Comparison of ENCODE assay signal across 16 cellular contexts in the genomic region with DNA sequence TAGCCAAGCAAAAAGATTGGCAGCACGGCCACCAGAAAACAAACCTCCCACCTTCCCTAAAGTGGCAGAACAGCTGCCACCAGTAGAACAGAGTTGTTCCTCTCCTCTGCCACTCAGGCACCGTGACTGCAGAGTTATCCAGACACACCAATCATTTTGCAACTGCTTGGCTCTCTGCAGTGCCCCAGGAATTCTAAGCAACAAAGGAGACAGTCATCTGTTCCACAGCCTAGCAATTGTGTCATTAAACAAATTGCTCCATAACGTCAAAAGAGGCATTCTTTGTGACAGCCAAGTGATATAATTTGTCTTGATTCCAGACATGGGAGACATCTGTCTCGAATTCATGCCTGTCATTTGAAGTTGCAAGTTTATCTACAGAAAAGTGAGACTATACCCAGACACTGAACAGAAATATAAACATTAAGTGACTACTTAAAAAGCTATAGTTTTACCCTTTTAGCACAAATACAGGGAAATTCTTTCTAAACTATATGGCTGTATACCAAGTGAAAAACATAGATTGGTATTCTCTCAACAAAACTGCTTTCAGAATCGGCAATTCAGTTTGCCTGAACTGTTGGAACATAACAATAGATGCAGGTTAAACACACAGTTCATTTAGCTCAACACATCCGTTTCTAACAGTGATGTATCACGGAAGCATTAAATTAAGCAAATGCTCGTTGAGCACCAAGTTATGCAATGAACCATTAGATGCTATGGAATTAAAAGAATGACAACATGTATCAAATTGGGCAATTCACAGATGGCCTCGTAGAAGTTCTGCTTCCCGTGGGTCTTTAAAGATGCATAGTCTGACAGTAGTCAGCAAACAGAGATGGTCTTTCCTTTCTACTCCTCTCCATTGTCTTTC.
DNase-seq lines count a peak whose midpoint lies in the region; TF ChIP-seq lines count a peak whose summit lies in the region.
"Had no signal": no experiment of that assay in that cellular context is flagged by ENCODE, and none has a peak within 500 bp of the region (broad histone marks: within the 10 kb centered on the region; RNA-seq: fewer than 3 reads in every experiment).

No MANE protein-coding gene starts in this region.

- intact Hi-C loops in ascending aorta (cut with DNase I) = no loop called here
- intact Hi-C loops in vagina (cut with DNase I) = no loop called here

- no peak overlapping the region for H3K27ac Mint-ChIP-seq in immature natural killer cell
- H3K27ac Mint-ChIP-seq: stimulated activated naive CD8-positive, alpha-beta T cell treated with anti-CD3 and anti-CD28 coated beads, Interleukin-15, Interleukin-2, amounts not matched to agents 100 ng/mL and 50 ng/mL, for 24 hours had no signal

- H3K4me3 ChIP-seq in SJCRH30 = no peak overlapping the region
- H3K4me3 ChIP-seq in ascending aorta = no peak overlapping the region
- H3K4me3 ChIP-seq in vagina = no peak overlapping the region
- H3K4me3 ChIP-seq: SK-N-MC had no signal

- peak; percentile 8 for DNase-seq in A172 (ENCODE audit: low spot score)
- peak; percentile 80 for DNase-seq in NCI-H1436 (lab: John Stamatoyannopoulos, UW)
- DNase-seq in SJCRH30 = peak; percentile 65 to 74
- peak; percentile 64 for DNase-seq in inferior parietal cortex (ENCODE audit: extremely low spot score)
- DNase-seq in immature natural killer cell = no peak
- no peak for DNase-seq in ascending aorta (ENCODE audit: low spot score in 2 of 2)
- no peak for DNase-seq in vagina (ENCODE audit: extremely low spot score in 2 of 2)
- DNase-seq in activated naive CD4-positive, alpha-beta T cell treated with Interleukin-2 at 50 U/mL for 16 hours = no peak
- DNase-seq: activated CD4-positive, CD25-positive, alpha-beta regulatory T cell; activated T-cell treated with anti-CD3 and anti-CD28 coated beads, Interleukin-2, amount 50 U/mL, for 48 hours; brain microvascular endothelial cell; NCI-H2029; stimulated activated CD4-positive, alpha-beta T cell treated with anti-CD3 and anti-CD28 coated beads, Interleukin-1b, Interleukin-23, amount 100 ng/mL, for 48 hours had no signal

- H3K4me1 ChIP-seq in SJCRH30 = peaks cover 18% of the 10 kb centered on the region
- H3K4me1 ChIP-seq in ascending aorta = no peaks in the 10 kb centered on the region
- H3K4me1 ChIP-seq in vagina = no peaks in the 10 kb centered on the region

- H3K27ac ChIP-seq in SJCRH30 (peak overlapping the region; percentile 61), ascending aorta (no peak overlapping the region), vagina (no peak overlapping the region)
- H3K27ac ChIP-seq: brain microvascular endothelial cell, epithelial cell of prostate, SK-N-MC had no signal

- no peaks in the 10 kb centered on the region for H3K36me3 ChIP-seq in SJCRH30
- no peaks in the 10 kb centered on the region for H3K36me3 ChIP-seq in ascending aorta
- no peaks in the 10 kb centered on the region for H3K36me3 ChIP-seq in vagina
- H3K36me3 ChIP-seq: brain microvascular endothelial cell had no signal

- TF ChIP-seq CTCF in ascending aorta (IDR thresholded peaks at IDR 0.05) (no peak), vagina (IDR thresholded peaks at IDR 0.05) (no peak)

- no peak for TF ChIP-seq POLR2A in vagina (IDR thresholded peaks at IDR 0.05)

- H3K4me3 Mint-ChIP-seq in immature natural killer cell = no peak overlapping the region
- H3K4me3 Mint-ChIP-seq: stimulated activated naive CD8-positive, alpha-beta T cell treated with anti-CD3 and anti-CD28 coated beads, Interleukin-15, Interleukin-2, amounts not matched to agents 100 ng/mL and 50 ng/mL, for 24 hours had no signal

- peaks cover 0 to 6% (median 1%) of the 10 kb centered on the region in 6 donors for H3K9me3 Mint-ChIP-seq in immature natural killer cell
- H3K9me3 Mint-ChIP-seq: stimulated activated naive CD8-positive, alpha-beta T cell treated with anti-CD3 and anti-CD28 coated beads, Interleukin-15, Interleukin-2, amounts not matched to agents 100 ng/mL and 50 ng/mL, for 24 hours had no signal

- H3K4me1 Mint-ChIP-seq in immature natural killer cell = no peaks in the 10 kb centered on the region

- H3K9me3 ChIP-seq in SJCRH30 (replicated peaks) (no peaks in the 10 kb centered on the region), ascending aorta (no peaks in the 10 kb centered on the region), vagina (no peaks in the 10 kb centered on the region)

- H3K27me3 ChIP-seq in SJCRH30 = no peaks in the 10 kb centered on the region
- H3K27me3 ChIP-seq in ascending aorta = no peaks in the 10 kb centered on the region
- H3K27me3 ChIP-seq in vagina = no peaks in the 10 kb centered on the region
- H3K27me3 ChIP-seq: brain microvascular endothelial cell had no signal

- peaks cover 0 to 5% (median 3%) of the 10 kb centered on the region in 3 donors for H3K27me3 Mint-ChIP-seq in immature natural killer cell (ENCODE audit: low read depth in 3 of 3)

- H3K36me3 Mint-ChIP-seq in immature natural killer cell = no peaks in the 10 kb centered on the region

Comparison
In these comparisons a context has a peak if more than half of its experiments do, and no peak if none do; other contexts are left out.
1. DNase-seq: peak in A172 (single experiment), NCI-H1436 (single experiment), SJCRH30 (2 of 2) and inferior parietal cortex (single experiment); none in immature natural killer cell (0 of 3), ascending aorta (0 of 2), vagina (0 of 2) and activated naive CD4-positive, alpha-beta T cell treated with Interleukin-2 at 50 U/mL for 16 hours (single experiment).